In genomic region chr13:111282425-111282824, GRCh38 we compare ENCODE assay signal across 14 cellular contexts. TPM values are rescaled to one million over a fixed set of nuclear protein-coding genes. Genes with fewer than 3 reads are reported as not detected.
A peak's percentile ranks its signal among the peaks of the same experiment; 100 is the strongest.
DNase-seq lines count a peak whose midpoint lies in the region; TF ChIP-seq lines count a peak whose summit lies in the region.
"Had no signal": no experiment of that assay in that cellular context is flagged by ENCODE, and none has a peak within 500 bp of the region (broad histone marks: within the 10 kb centered on the region; RNA-seq: fewer than 3 reads in every experiment).

No MANE protein-coding gene starts in this region.

- H3K4me3 Mint-ChIP-seq in endodermal cell = no peak overlapping the region
- H3K4me3 Mint-ChIP-seq: activated CD4-positive, alpha-beta T cell treated with anti-CD3 and anti-CD28 coated beads for 36 hours; activated T-cell treated with anti-CD3 and anti-CD28 coated beads, Interleukin-2, amount 50 U/mL, for 72 hours had no signal

- H3K4me3 ChIP-seq in endodermal cell (ENCODE audit: low read length) = no peak overlapping the region
- H3K4me3 ChIP-seq in muscle layer of colon (ENCODE audit: low read depth in 1 of 2, low read length in 2 of 2) = no peak overlapping the region
- H3K4me3 ChIP-seq in tibial nerve = no peak overlapping the region

- no peak for TF ChIP-seq CTCF in endodermal cell (conservative IDR thresholded peaks at IDR 0.05)
- TF ChIP-seq CTCF in tibial nerve (IDR thresholded peaks at IDR 0.05) = no peak

- no peaks in the 10 kb centered on the region for H3K4me1 Mint-ChIP-seq in endodermal cell
- H3K4me1 Mint-ChIP-seq: activated CD4-positive, alpha-beta T cell treated with anti-CD3 and anti-CD28 coated beads for 36 hours had no signal

- H3K36me3 Mint-ChIP-seq in endodermal cell (ENCODE audit: low read depth) = peaks cover 73% of the 10 kb centered on the region

- H3K4me1 ChIP-seq in endodermal cell (ENCODE audit: control insufficient read depth, insufficient read depth, low read length) = no peaks in the 10 kb centered on the region
- H3K4me1 ChIP-seq in muscle layer of colon (ENCODE audit: insufficient read depth, low read length) = peaks cover 22% of the 10 kb centered on the region
- peaks cover 0 to 31% (median 9%) of the 10 kb centered on the region in 4 donors for H3K4me1 ChIP-seq in tibial nerve

- no peaks in the 10 kb centered on the region for H3K27me3 ChIP-seq in endodermal cell (ENCODE audit: control insufficient read depth, insufficient read depth, low read length, poor library complexity, severe bottlenecking)
- H3K27me3 ChIP-seq in muscle layer of colon (ENCODE audit: control insufficient read depth in 1 of 2, insufficient read depth in 2 of 2, low read length in 2 of 2) = no peaks in the 10 kb centered on the region
- no peaks in the 10 kb centered on the region for H3K27me3 ChIP-seq in tibial nerve

- DNase-seq in NCI-H1436 (lab: John Stamatoyannopoulos, UW) (peak; percentile 5), NCI-H1436 treated with DMSO at 0.1 percent for 48 hours (lab: John Stamatoyannopoulos, UW) (no peak), endodermal cell (peak; percentile 22), tibial nerve (ENCODE audit: low spot score in 2 of 2) (no peak), kidney glomerular epithelial cell (lab: John Stamatoyannopoulos, UW) (no peak), glomerular visceral epithelial cell (ENCODE audit: extremely low spot score) (no peak), NCI-H345 (lab: John Stamatoyannopoulos, UW) (no peak)
- DNase-seq: 8988T; activated CD4-positive, alpha-beta T cell treated with anti-CD3 and anti-CD28 coated beads for 36 hours; activated T-cell treated with anti-CD3 and anti-CD28 coated beads, Interleukin-2, amount 50 U/mL, for 72 hours; Calu3; erythroblast; NCI-H2081 treated with DMSO at 0.1 percent for 48 hours had no signal

- H3K27ac ChIP-seq in endodermal cell (ENCODE audit: low read depth, low read length) (no peak overlapping the region), muscle layer of colon (ENCODE audit: low read depth, low read length) (peak overlapping the region; percentile 80), tibial nerve (peak overlapping the region in 3 of 4 donors; percentile 61 to 85 (median 80))

- H3K27ac Mint-ChIP-seq in endodermal cell = no peak overlapping the region
- H3K27ac Mint-ChIP-seq: activated CD4-positive, alpha-beta T cell treated with anti-CD3 and anti-CD28 coated beads for 36 hours; activated T-cell treated with anti-CD3 and anti-CD28 coated beads, Interleukin-2, amount 50 U/mL, for 72 hours had no signal

- H3K36me3 ChIP-seq in endodermal cell (ENCODE audit: control insufficient read depth, insufficient read depth, low read length) = peaks cover 73% of the 10 kb centered on the region
- H3K36me3 ChIP-seq in muscle layer of colon (ENCODE audit: insufficient read depth, low read length) = peaks cover 62% of the 10 kb centered on the region
- peaks cover 3 to 85% (median 35%) of the 10 kb centered on the region in 3 donors for H3K36me3 ChIP-seq in tibial nerve

- H3K9me3 ChIP-seq in endodermal cell (ENCODE audit: control insufficient read depth, low read length) = no peaks in the 10 kb centered on the region
- H3K9me3 ChIP-seq in muscle layer of colon (ENCODE audit: low read length) = no peaks in the 10 kb centered on the region
- H3K9me3 ChIP-seq in tibial nerve = no peaks in the 10 kb centered on the region

- no peaks in the 10 kb centered on the region for H3K27me3 Mint-ChIP-seq in endodermal cell (ENCODE audit: insufficient read depth)
- H3K27me3 Mint-ChIP-seq: activated CD4-positive, alpha-beta T cell treated with anti-CD3 and anti-CD28 coated beads for 36 hours had no signal

- H3K9ac ChIP-seq in endodermal cell (ENCODE audit: extremely low read depth, low read length, poor library complexity, severe bottlenecking) (no peak overlapping the region), muscle layer of colon (ENCODE audit: low read length) (no peak overlapping the region)

- WGBS in endodermal cell (ENCODE audit: insufficient coverage in 1 of 2, insufficient read length in 1 of 2), 2 experiments = 94 to 99% methylated on average over 5 of the region's 5 CpGs
- 72 to 74% methylated on average over 5 of the region's 5 CpGs for WGBS in tibial nerve, 2 donors

- TF ChIP-seq POLR2A in tibial nerve (IDR thresholded peaks at IDR 0.05) = no peak

- TF ChIP-seq EP300 in tibial nerve (IDR thresholded peaks at IDR 0.05) = no peak

- H3K9me3 Mint-ChIP-seq in endodermal cell = no peaks in the 10 kb centered on the region
- H3K9me3 Mint-ChIP-seq: activated T-cell treated with anti-CD3 and anti-CD28 coated beads, Interleukin-2, amount 50 U/mL, for 72 hours had no signal

RNA-seq across cellular contexts. Expression of gene TEX29, which starts 38.0 kb away (rescaled TPM):
- total RNA-seq in endodermal cell (under 1 TPM in 1 of 2 donors, not detected in 1; 0.69 TPM), tibial nerve (1 to 10 TPM in 1 of 4 donors, not detected in 3; 2.4 TPM)
- 0.43 TPM for polyA plus RNA-seq in endodermal cell (2013, experiment 1 of 2)
- not detected for polyA plus RNA-seq in endodermal cell (2013, experiment 2 of 2)
- total RNA-seq: Calu3 had no signal

Comparison
In these comparisons a context has a peak if more than half of its experiments do, and no peak if none do; other contexts are left out.
1. DNase-seq: peak in NCI-H1436 (single experiment) and endodermal cell (single experiment); none in NCI-H1436 treated with DMSO at 0.1 percent for 48 hours (single experiment), tibial nerve (0 of 2), kidney glomerular epithelial cell (single experiment), glomerular visceral epithelial cell (single experiment) and NCI-H345 (single experiment).